Comparison of ENCODE assay signal across 24 cellular contexts in the genomic region with DNA sequence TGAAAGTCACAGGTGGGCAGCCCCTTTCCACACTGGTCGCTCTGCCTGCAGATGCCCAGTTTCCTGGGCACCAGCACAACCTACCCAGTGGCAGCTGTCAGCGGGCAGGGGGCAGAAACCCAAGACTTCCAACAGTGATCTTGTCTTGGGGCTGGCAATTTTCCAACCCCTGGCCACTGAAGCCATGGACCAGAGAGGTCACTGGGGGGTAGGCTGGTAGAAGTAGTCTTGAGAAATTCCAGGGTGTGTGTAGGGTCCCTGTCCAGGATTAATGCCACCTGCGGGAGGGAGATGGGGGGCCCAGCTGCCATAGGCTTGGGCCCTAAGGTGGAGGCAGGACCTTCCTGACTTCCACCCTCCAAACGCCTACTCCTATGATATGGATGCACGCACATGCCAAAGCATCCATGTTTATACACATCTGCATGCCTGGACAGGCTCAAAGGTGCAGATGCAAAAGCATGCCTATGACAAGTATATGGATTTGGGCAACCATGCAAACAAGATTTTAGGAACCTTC.
A peak's percentile ranks its signal among the peaks of the same experiment; 100 is the strongest.
DNase-seq lines count a peak whose midpoint lies in the region; ATAC-seq, FAIRE-seq and TF ChIP-seq lines count a peak whose summit lies in the region.
"Had no signal": no experiment of that assay in that cellular context is flagged by ENCODE, and none has a peak within 500 bp of the region (broad histone marks: within the 10 kb centered on the region; RNA-seq: fewer than 3 reads in every experiment).

No MANE protein-coding gene starts in this region.

- no peaks in the 10 kb centered on the region for H3K36me3 Mint-ChIP-seq in activated naive CD4-positive, alpha-beta T cell treated with anti-CD3 and anti-CD28 coated beads, Interleukin-2, amount 10 ng/mL, durations not matched to agents 7 days and 5 days
- H3K36me3 Mint-ChIP-seq in activated naive CD4-positive, alpha-beta T cell treated with anti-CD3 and anti-CD28 coated beads, Interleukin-2, amount 50 U/mL, for 72 hours = peaks cover 11 to 12% of the 10 kb centered on the region in 2 donors
- H3K36me3 Mint-ChIP-seq in chondrocyte (ENCODE audit: low read depth) (peaks cover 1% of the 10 kb centered on the region), glutamatergic neuron (ENCODE audit: unreplicated experiment) (peaks cover 11% of the 10 kb centered on the region)

- no peaks in the 10 kb centered on the region for H3K27me3 Mint-ChIP-seq in activated naive CD4-positive, alpha-beta T cell treated with anti-CD3 and anti-CD28 coated beads, Interleukin-2, amount 10 ng/mL, durations not matched to agents 7 days and 5 days
- no peaks in the 10 kb centered on the region for H3K27me3 Mint-ChIP-seq in chondrocyte (ENCODE audit: low read depth)
- H3K27me3 Mint-ChIP-seq in glutamatergic neuron (ENCODE audit: unreplicated experiment) = peaks cover 5% of the 10 kb centered on the region
- H3K27me3 Mint-ChIP-seq: CD4-positive, CD25-positive, alpha-beta regulatory T cell had no signal

- TF ChIP-seq EP300 in K562 (IDR thresholded peaks at IDR 0.05; ENCODE audit: low read length) = no peak

- BruUV-seq in K562 (replicated peaks; lab: Mats Ljungman, UMichigan) = no TSS peak

- H3K27me3 ChIP-seq in K562 (ENCODE audit: control insufficient read depth in 2 of 2, insufficient read depth in 2 of 2, low read length in 2 of 2) (peaks cover 18 to 58% of the 10 kb centered on the region in 2 experiments; a peak in 4 of 5 replicates), lower lobe of right lung (ENCODE audit: low read depth) (no peaks in the 10 kb centered on the region), upper lobe of right lung (no peaks in the 10 kb centered on the region)
- H3K27me3 ChIP-seq: BLaER1 had no signal

- no peak overlapping the region for H3K27ac Mint-ChIP-seq in activated naive CD4-positive, alpha-beta T cell treated with anti-CD3 and anti-CD28 coated beads, Interleukin-2, amount 10 ng/mL, durations not matched to agents 7 days and 5 days
- H3K27ac Mint-ChIP-seq in activated naive CD4-positive, alpha-beta T cell treated with anti-CD3 and anti-CD28 coated beads, Interleukin-2, amount 50 U/mL, for 72 hours = no peak overlapping the region
- no peak overlapping the region for H3K27ac Mint-ChIP-seq in chondrocyte (ENCODE audit: unreplicated experiment)
- no peak overlapping the region for H3K27ac Mint-ChIP-seq in glutamatergic neuron (ENCODE audit: unreplicated experiment)

- no peaks in the 10 kb centered on the region for H3K9me1 ChIP-seq in K562 (ENCODE audit: control insufficient read depth, insufficient read depth, low read length)

- FAIRE-seq in K562 (lab: Jason Lieb, UNC) = no peak
- FAIRE-seq: A204.1, GM12892, GM19239, H1 had no signal

- no peak for TF ChIP-seq POLR2A in K562 (conservative IDR thresholded peaks at IDR 0.05)

- no peaks in the 10 kb centered on the region for H3K79me2 ChIP-seq in K562 (ENCODE audit: control insufficient read depth, insufficient read depth, low read length)

- no peaks in the 10 kb centered on the region for H3K4me1 Mint-ChIP-seq in activated naive CD4-positive, alpha-beta T cell treated with anti-CD3 and anti-CD28 coated beads, Interleukin-2, amount 10 ng/mL, durations not matched to agents 7 days and 5 days
- H3K4me1 Mint-ChIP-seq in chondrocyte (ENCODE audit: low read depth) (no peaks in the 10 kb centered on the region), glutamatergic neuron (ENCODE audit: low read depth, unreplicated experiment) (no peaks in the 10 kb centered on the region)

- intact Hi-C loops in K562 (cut with micrococcal nuclease) = no loop called here
- intact Hi-C loops in lower lobe of right lung (cut with DNase I) = no loop called here
- intact Hi-C loops in upper lobe of right lung (cut with DNase I) = no loop called here

- no peak overlapping the region for H3K27ac ChIP-seq in K562 (ENCODE audit: extremely low read depth, low read depth, low read length)
- no peak overlapping the region for H3K27ac ChIP-seq in lower lobe of right lung
- H3K27ac ChIP-seq in upper lobe of right lung = no peak overlapping the region
- H3K27ac ChIP-seq: BLaER1, HL-60, RWPE1 had no signal

- H3K4me1 ChIP-seq in K562 (replicated peaks in 1 of 2; ENCODE audit: control insufficient read depth in 2 of 2, insufficient read depth in 2 of 2, low read length in 2 of 2) = peaks cover 0 to 14% of the 10 kb centered on the region in 2 experiments; a peak in 1 of 5 replicates
- H3K4me1 ChIP-seq in lower lobe of right lung = no peaks in the 10 kb centered on the region
- no peaks in the 10 kb centered on the region for H3K4me1 ChIP-seq in upper lobe of right lung

- CTCF ChIA-PET in activated naive CD4-positive, alpha-beta T cell treated with anti-CD3 and anti-CD28 coated beads, Interleukin-2, amount 10 ng/mL, durations not matched to agents 7 days and 5 days (lab: Charles Lee) = no interaction called here
- CTCF ChIA-PET in K562 (lab: Yijun Ruan, JAX; ENCODE audit: low intra/inter-chr PET ratio) = no interaction called here

- no peak overlapping the region for H3K9ac ChIP-seq in K562 (ENCODE audit: insufficient read depth in 1 of 2, low read depth in 2 of 2, low read length in 2 of 2)
- H3K9ac ChIP-seq: BLaER1 had no signal

- peak; percentile 7 for DNase-seq in activated naive CD4-positive, alpha-beta T cell treated with anti-CD3 and anti-CD28 coated beads, Interleukin-2, amount 10 ng/mL, durations not matched to agents 7 days and 5 days
- DNase-seq in activated naive CD4-positive, alpha-beta T cell treated with anti-CD3 and anti-CD28 coated beads, Interleukin-2, amount 50 U/mL, for 72 hours (ENCODE audit: low spot score in 2 of 2) = no peak
- DNase-seq in K562 (ENCODE audit: extremely low read depth in 1 of 4, low spot score in 3 of 4) = no peak
- peak; percentile 33 for DNase-seq in lower lobe of right lung
- peak; percentile 41 for DNase-seq in upper lobe of right lung
- DNase-seq in chondrocyte (ENCODE audit: low spot score) = no peak
- DNase-seq in glutamatergic neuron = no peak
- DNase-seq: CD4-positive, CD25-positive, alpha-beta regulatory T cell; DMS153; DND-41; HCEC 1CT; NCI-H1092; NCI-H1417 treated with DMSO at 0.1 percent for 48 hours; NCI-H1694 treated with DMSO at 0.1 percent for 48 hours; NCI-H2081; NCI-H2227 treated with DMSO at 0.1 percent for 48 hours; NCI-H526 treated with DMSO at 0.1 percent for 48 hours had no signal

- POLR2A ChIA-PET in K562 (lab: Yijun Ruan, JAX) = interaction anchor here (0.6 kb wide), 1 partner anchor 119 kb away, joined by 3 read pairs; no protein-coding TSS in a partner anchor

- H3K4me3 ChIP-seq in K562 (no peak overlapping the region), lower lobe of right lung (no peak overlapping the region), upper lobe of right lung (no peak overlapping the region)
- H3K4me3 ChIP-seq: BLaER1 had no signal

- in situ Hi-C loops in K562 (cut with MboI) = no loop called here

- no peak for ATAC-seq in activated naive CD4-positive, alpha-beta T cell treated with anti-CD3 and anti-CD28 coated beads, Interleukin-2, amount 50 U/mL, for 72 hours
- ATAC-seq in K562 = no peak
- no peak for ATAC-seq in lower lobe of right lung
- no peak for ATAC-seq in upper lobe of right lung

- H3K4me3 Mint-ChIP-seq in activated naive CD4-positive, alpha-beta T cell treated with anti-CD3 and anti-CD28 coated beads, Interleukin-2, amount 10 ng/mL, durations not matched to agents 7 days and 5 days = no peak overlapping the region
- H3K4me3 Mint-ChIP-seq in chondrocyte (ENCODE audit: unreplicated experiment) (no peak overlapping the region), glutamatergic neuron (ENCODE audit: unreplicated experiment) (no peak overlapping the region)
- H3K4me3 Mint-ChIP-seq: CD4-positive, CD25-positive, alpha-beta regulatory T cell had no signal

- H3K36me3 ChIP-seq in K562 (ENCODE audit: control insufficient read depth, insufficient read depth, low read length) = no peaks in the 10 kb centered on the region
- no peaks in the 10 kb centered on the region for H3K36me3 ChIP-seq in lower lobe of right lung
- H3K36me3 ChIP-seq in upper lobe of right lung = no peaks in the 10 kb centered on the region

- H4K20me1 ChIP-seq in K562 (replicated peaks; ENCODE audit: control insufficient read depth, insufficient read depth, low read length) = no peaks in the 10 kb centered on the region
- H4K20me1 ChIP-seq: BLaER1 had no signal

- H2AFZ ChIP-seq in K562 (ENCODE audit: low read depth, low read length) = no peak overlapping the region

- no peak for TF ChIP-seq RAD21 in K562 (CRISPR knock-in tag; conservative IDR thresholded peaks at IDR 0.05 in 1 of 2, IDR thresholded peaks at IDR 0.05 in 1 of 2)

- H3K9me3 ChIP-seq in K562 (replicated peaks; ENCODE audit: control insufficient read depth, insufficient read depth, low read depth, low read length) = peaks cover 4% of the 10 kb centered on the region; the same call in 1 of the 2 replicates
- H3K9me3 ChIP-seq in lower lobe of right lung = no peaks in the 10 kb centered on the region
- H3K9me3 ChIP-seq in upper lobe of right lung = no peaks in the 10 kb centered on the region

- peaks cover 14% of the 10 kb centered on the region for H3K9me3 Mint-ChIP-seq in activated naive CD4-positive, alpha-beta T cell treated with anti-CD3 and anti-CD28 coated beads, Interleukin-2, amount 10 ng/mL, durations not matched to agents 7 days and 5 days
- H3K9me3 Mint-ChIP-seq in activated naive CD4-positive, alpha-beta T cell treated with anti-CD3 and anti-CD28 coated beads, Interleukin-2, amount 50 U/mL, for 72 hours = peaks cover 0 to 9% of the 10 kb centered on the region in 2 donors
- H3K9me3 Mint-ChIP-seq in chondrocyte (ENCODE audit: low read depth) (peaks cover 7% of the 10 kb centered on the region), glutamatergic neuron (ENCODE audit: unreplicated experiment) (peaks cover 5% of the 10 kb centered on the region)

- no peak for TF ChIP-seq CTCF in K562 (IDR thresholded peaks at IDR 0.05 in 2 of 3, conservative IDR thresholded peaks at IDR 0.05 in 1 of 3; ENCODE audit: insufficient read depth in 2 of 3, low read depth in 1 of 3, low read length in 3 of 3)
- no peak for TF ChIP-seq CTCF in lower lobe of right lung (IDR thresholded peaks at IDR 0.05)
- no peak for TF ChIP-seq CTCF in upper lobe of right lung (IDR thresholded peaks at IDR 0.05)
- TF ChIP-seq CTCF in chondrocyte (IDR thresholded peaks at IDR 0.05) = no peak
- no peak for TF ChIP-seq CTCF in glutamatergic neuron (IDR thresholded peaks at IDR 0.05; ENCODE audit: partially characterized antibody, unreplicated experiment)

- no peak overlapping the region for H3K4me2 ChIP-seq in K562 (ENCODE audit: insufficient read depth, low read length)
- H3K4me2 ChIP-seq: BLaER1 had no signal

- WGBS in K562 (ENCODE audit: insufficient coverage, low coverage, missing lambda C conversion rate) = 0% methylated on average over 5 of the region's 5 CpGs

Comparison
In these comparisons a context has a peak if more than half of its experiments do, and no peak if none do; other contexts are left out.
1. DNase-seq: peak in activated naive CD4-positive, alpha-beta T cell treated with anti-CD3 and anti-CD28 coated beads, Interleukin-2, amount 10 ng/mL, durations not matched to agents 7 days and 5 days (single experiment), lower lobe of right lung (single experiment) and upper lobe of right lung (single experiment); none in activated naive CD4-positive, alpha-beta T cell treated with anti-CD3 and anti-CD28 coated beads, Interleukin-2, amount 50 U/mL, for 72 hours (0 of 2), K562 (0 of 4), chondrocyte (single experiment) and glutamatergic neuron (single experiment).